In the genomic region with DNA sequence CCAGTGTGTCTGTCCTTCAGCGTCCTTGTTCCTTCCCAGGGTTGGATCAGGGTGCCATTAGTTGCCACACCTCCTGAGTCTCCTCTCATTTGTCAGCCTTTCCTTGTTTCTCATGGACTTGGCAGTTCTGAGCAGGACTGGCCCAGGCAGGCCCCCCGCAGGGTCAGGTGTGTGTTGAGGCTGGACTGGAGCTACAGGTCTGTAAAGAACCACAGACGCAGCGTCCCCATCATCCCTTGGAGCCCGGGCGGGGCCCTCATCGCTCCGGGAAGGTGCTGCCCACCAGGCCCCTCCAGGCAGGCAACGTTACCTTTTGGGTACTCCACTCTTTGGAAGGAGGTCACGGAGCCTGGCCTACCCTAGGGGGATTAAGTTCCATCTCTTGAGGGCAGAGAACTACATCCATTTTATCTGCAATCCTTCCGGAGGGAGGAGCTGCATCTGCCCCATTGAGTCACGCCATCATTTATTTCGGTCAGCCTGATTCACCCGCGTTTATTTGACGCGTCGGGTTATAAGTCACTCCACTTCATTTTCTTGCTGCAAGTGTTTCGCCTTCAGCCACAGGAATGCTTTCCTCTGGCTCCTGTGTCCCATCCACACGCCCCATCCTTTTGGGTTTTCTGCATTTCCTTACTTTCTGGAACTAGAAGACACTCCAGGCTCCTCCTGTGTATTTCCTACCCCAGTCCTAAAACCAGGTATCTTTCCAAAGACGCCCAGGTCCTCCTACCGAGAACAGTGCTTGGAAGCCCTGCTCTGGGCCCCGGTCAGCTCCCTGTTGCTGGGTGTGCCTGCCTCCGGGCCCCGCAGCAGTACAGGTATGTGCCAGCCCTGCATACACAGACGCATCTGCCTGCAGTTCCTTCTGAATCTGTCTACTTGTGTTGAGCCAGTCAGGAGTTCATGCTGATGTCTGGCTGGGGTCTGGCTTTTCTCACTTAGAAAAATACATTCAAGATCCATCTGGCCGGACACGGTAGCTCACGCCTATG, we compare ENCODE assay signal across 14 cellular contexts.
"Had no signal": no experiment of that assay in that cellular context is flagged by ENCODE, and none has a peak within 500 bp of the region (broad histone marks: within the 10 kb centered on the region; RNA-seq: fewer than 3 reads in every experiment).

No MANE protein-coding gene starts in this region.

- H3K27me3 ChIP-seq: cardiac muscle cell, gastrocnemius medialis, heart right ventricle, ovary, upper lobe of left lung had no signal

- DNase-seq: effector memory CD8-positive, alpha-beta T cell; gastrocnemius medialis; heart right ventricle; islet precursor cell; mammary epithelial cell; naive thymus-derived CD4-positive, alpha-beta T cell; nucleus accumbens; ovary; right cardiac atrium; stimulated activated naive CD4-positive, alpha-beta T cell treated with Interleukin-2 at 50 U/mL for 16 hours had no signal

- ATAC-seq: effector memory CD8-positive, alpha-beta T cell; gastrocnemius medialis; heart right ventricle; left lobe of liver; naive thymus-derived CD4-positive, alpha-beta T cell; right cardiac atrium had no signal

- H3K36me3 ChIP-seq: cardiac muscle cell, gastrocnemius medialis, ovary, upper lobe of left lung had no signal

- H3K4me1 ChIP-seq: upper lobe of left lung had no signal

- H3K4me3 ChIP-seq: cardiac muscle cell, gastrocnemius medialis, heart right ventricle, ovary, smooth muscle cell, upper lobe of left lung had no signal

- H3K27ac ChIP-seq: cardiac muscle cell, gastrocnemius medialis, heart right ventricle, ovary, upper lobe of left lung had no signal

- H3K4me3 Mint-ChIP-seq: effector memory CD8-positive, alpha-beta T cell; naive thymus-derived CD4-positive, alpha-beta T cell had no signal

- H3K4me2 ChIP-seq: smooth muscle cell had no signal

- H3K9me3 Mint-ChIP-seq: effector memory CD8-positive, alpha-beta T cell; naive thymus-derived CD4-positive, alpha-beta T cell had no signal

- H3K27ac Mint-ChIP-seq: naive thymus-derived CD4-positive, alpha-beta T cell had no signal

- H3K27me3 Mint-ChIP-seq: effector memory CD8-positive, alpha-beta T cell; naive thymus-derived CD4-positive, alpha-beta T cell had no signal

- H3K9me3 ChIP-seq: gastrocnemius medialis, heart right ventricle, ovary, upper lobe of left lung had no signal
